11 cellular contexts compared by ENCODE assay signal in the genomic region with DNA sequence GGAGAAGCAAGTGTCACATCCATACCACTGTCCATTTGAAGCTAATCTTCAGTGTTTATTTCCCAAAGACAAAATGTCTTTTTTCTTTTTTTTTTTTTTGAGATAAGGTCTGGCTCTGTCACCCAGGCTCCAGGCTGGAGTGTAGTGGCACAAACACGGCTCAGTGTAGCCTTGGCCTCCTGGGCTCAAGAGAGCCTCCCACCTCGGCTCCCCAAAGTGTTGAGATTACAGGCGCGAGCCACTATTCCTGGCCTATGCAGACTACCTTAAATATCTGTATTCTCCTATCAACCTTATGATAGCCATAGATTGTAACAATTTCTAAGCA. TPM values are rescaled to one million over a fixed set of nuclear protein-coding genes. Genes with fewer than 3 reads are reported as not detected.
DNase-seq lines count a peak whose midpoint lies in the region; ATAC-seq and TF ChIP-seq lines count a peak whose summit lies in the region.
"Had no signal": no experiment of that assay in that cellular context is flagged by ENCODE, and none has a peak within 500 bp of the region (broad histone marks: within the 10 kb centered on the region; RNA-seq: fewer than 3 reads in every experiment).

No MANE protein-coding gene starts in this region.

- peak; percentile 24 for ATAC-seq in CD4-positive, alpha-beta T cell (ENCODE audit: poor library complexity)
- ATAC-seq in GM21390 (IDR thresholded peaks at IDR 0.05; ENCODE audit: unreplicated experiment): peak; percentile 10
- peak; percentile 10 for ATAC-seq in HG03103 (IDR thresholded peaks at IDR 0.05; ENCODE audit: low read depth, unreplicated experiment)

- H3K27ac Mint-ChIP-seq in CD4-positive, alpha-beta T cell: no peak overlapping the region
- H3K27ac Mint-ChIP-seq in endothelial cell (ENCODE audit: unreplicated experiment): no peak overlapping the region
- no peak overlapping the region for H3K27ac Mint-ChIP-seq in activated CD4-positive, alpha-beta T cell treated with anti-CD3 and anti-CD28 coated beads, Interleukin-2, amount 10 ng/mL, durations not matched to agents 7 days and 5 days
- H3K27ac Mint-ChIP-seq: endodermal cell; stimulated activated effector memory CD8-positive, alpha-beta T cell treated with anti-CD3 and anti-CD28 coated beads, Interleukin-12 subunit alpha, Interleukin-12 subunit beta, amount 100 ng/mL, for 72 hours had no signal

- TF ChIP-seq CTCF in CD4-positive, alpha-beta T cell (IDR thresholded peaks at IDR 0.05): no peak
- peak; percentile 6 for TF ChIP-seq CTCF in endothelial cell (IDR thresholded peaks at IDR 0.05; ENCODE audit: unreplicated experiment)

- intact Hi-C loops in CD4-positive, alpha-beta T cell (cut with DNase I, micrococcal nuclease): loop anchor here in 1 of 2 experiments (1.0 to 10.0 kb wide), 2 partner anchors 94 to 1035 kb away; no protein-coding TSS in a partner anchor

- H3K27me3 Mint-ChIP-seq in CD4-positive, alpha-beta T cell: peaks cover 21% of the 10 kb centered on the region
- no peaks in the 10 kb centered on the region for H3K27me3 Mint-ChIP-seq in endothelial cell (ENCODE audit: unreplicated experiment)
- peaks cover 33% of the 10 kb centered on the region for H3K27me3 Mint-ChIP-seq in activated CD4-positive, alpha-beta T cell treated with anti-CD3 and anti-CD28 coated beads, Interleukin-2, amount 10 ng/mL, durations not matched to agents 7 days and 5 days

- peaks cover 30% of the 10 kb centered on the region for H3K4me1 Mint-ChIP-seq in CD4-positive, alpha-beta T cell (ENCODE audit: low read depth)
- H3K4me1 Mint-ChIP-seq in endothelial cell (ENCODE audit: unreplicated experiment): peaks cover 10% of the 10 kb centered on the region
- peaks cover 29% of the 10 kb centered on the region for H3K4me1 Mint-ChIP-seq in activated CD4-positive, alpha-beta T cell treated with anti-CD3 and anti-CD28 coated beads, Interleukin-2, amount 10 ng/mL, durations not matched to agents 7 days and 5 days
- H3K4me1 Mint-ChIP-seq: endodermal cell had no signal

- H3K9me3 ChIP-seq in CD4-positive, alpha-beta T cell (ENCODE audit: control insufficient read depth, low read length): no peaks in the 10 kb centered on the region
- H3K9me3 ChIP-seq: SJSA1 had no signal

- CTCF ChIA-PET in CD4-positive, alpha-beta T cell (lab: Charles Lee): interaction anchor here (1.0 to 1.9 kb wide), 4 partner anchors 28 to 148 kb away, joined by 3 to 6 read pairs (median 4); a partner anchor contains a TSS
- CTCF ChIA-PET in activated CD4-positive, alpha-beta T cell treated with anti-CD3 and anti-CD28 coated beads, Interleukin-2, amount 10 ng/mL, durations not matched to agents 7 days and 5 days (lab: Charles Lee): interaction anchor here (0.6 to 3.7 kb wide), 7 partner anchors 11 to 1335 kb away, joined by 3 to 11 read pairs (median 4); no protein-coding TSS in a partner anchor

- no peaks in the 10 kb centered on the region for H3K36me3 Mint-ChIP-seq in CD4-positive, alpha-beta T cell (ENCODE audit: low read depth)
- H3K36me3 Mint-ChIP-seq in endothelial cell (ENCODE audit: low read depth, unreplicated experiment): no peaks in the 10 kb centered on the region
- H3K36me3 Mint-ChIP-seq in activated CD4-positive, alpha-beta T cell treated with anti-CD3 and anti-CD28 coated beads, Interleukin-2, amount 10 ng/mL, durations not matched to agents 7 days and 5 days (ENCODE audit: low read depth): no peaks in the 10 kb centered on the region
- H3K36me3 Mint-ChIP-seq: stimulated activated effector memory CD8-positive, alpha-beta T cell treated with anti-CD3 and anti-CD28 coated beads, Interleukin-12 subunit alpha, Interleukin-12 subunit beta, amount 100 ng/mL, for 72 hours had no signal

- no peaks in the 10 kb centered on the region for H3K9me3 Mint-ChIP-seq in CD4-positive, alpha-beta T cell
- H3K9me3 Mint-ChIP-seq in endothelial cell (ENCODE audit: unreplicated experiment): no peaks in the 10 kb centered on the region
- peaks cover 2% of the 10 kb centered on the region for H3K9me3 Mint-ChIP-seq in activated CD4-positive, alpha-beta T cell treated with anti-CD3 and anti-CD28 coated beads, Interleukin-2, amount 10 ng/mL, durations not matched to agents 7 days and 5 days
- H3K9me3 Mint-ChIP-seq: endodermal cell; stimulated activated effector memory CD8-positive, alpha-beta T cell treated with anti-CD3 and anti-CD28 coated beads, Interleukin-12 subunit alpha, Interleukin-12 subunit beta, amount 100 ng/mL, for 72 hours had no signal

- H3K27me3 ChIP-seq in CD4-positive, alpha-beta T cell (ENCODE audit: control insufficient read depth, insufficient read depth, low read length): peaks cover 7% of the 10 kb centered on the region

- no peak overlapping the region for H3K4me3 Mint-ChIP-seq in CD4-positive, alpha-beta T cell
- no peak overlapping the region for H3K4me3 Mint-ChIP-seq in endothelial cell (ENCODE audit: unreplicated experiment)
- no peak overlapping the region for H3K4me3 Mint-ChIP-seq in activated CD4-positive, alpha-beta T cell treated with anti-CD3 and anti-CD28 coated beads, Interleukin-2, amount 10 ng/mL, durations not matched to agents 7 days and 5 days
- H3K4me3 Mint-ChIP-seq: endodermal cell; stimulated activated effector memory CD8-positive, alpha-beta T cell treated with anti-CD3 and anti-CD28 coated beads, Interleukin-12 subunit alpha, Interleukin-12 subunit beta, amount 100 ng/mL, for 72 hours had no signal

- DNase-seq in CD4-positive, alpha-beta T cell: no peak
- DNase-seq in endothelial cell (ENCODE audit: low spot score) (no peak), NCI-H526 treated with DMSO at 0.1 percent for 48 hours (lab: John Stamatoyannopoulos, UW) (no peak)
- no peak for DNase-seq in activated CD4-positive, alpha-beta T cell treated with anti-CD3 and anti-CD28 coated beads, Interleukin-2, amount 10 ng/mL, durations not matched to agents 7 days and 5 days
- no peak for DNase-seq in stimulated activated CD4-positive, alpha-beta T cell treated with anti-CD3 and anti-CD28 coated beads, Interleukin-12 subunit alpha, Interleukin-12 subunit beta, amount 100 ng/mL, for 4 hours
- no peak for DNase-seq in activated naive CD4-positive, alpha-beta T cell treated with Interleukin-2 at 50 U/mL for 16 hours

- no peak overlapping the region for H3K27ac ChIP-seq in CD4-positive, alpha-beta T cell (ENCODE audit: low read depth, low read length)
- H3K27ac ChIP-seq: SJSA1 had no signal

- POLR2A ChIA-PET in CD4-positive, alpha-beta T cell (lab: Charles Lee): no interaction called here
- POLR2A ChIA-PET in activated CD4-positive, alpha-beta T cell treated with anti-CD3 and anti-CD28 coated beads, Interleukin-2, amount 10 ng/mL, durations not matched to agents 7 days and 5 days (lab: Charles Lee): interaction anchor here (0.6 kb wide), 1 partner anchor 688 kb away, joined by 4 read pairs; no protein-coding TSS in a partner anchor

RNA-seq across cellular contexts. Expression of a gene that starts 27.7 kb away (rescaled TPM):
- 10 to 100 TPM; 17.2 to 23.8 TPM for total RNA-seq in CD4-positive, alpha-beta T cell
- 16.0 TPM for total RNA-seq in endothelial cell (ENCODE audit: unreplicated experiment)
- total RNA-seq in activated CD4-positive, alpha-beta T cell treated with anti-CD3 and anti-CD28 coated beads, Interleukin-2, amount 10 ng/mL, durations not matched to agents 7 days and 5 days: 10 to 100 TPM; 17.9 to 19.7 TPM

RNA-seq across cellular contexts. Expression of a gene that starts 50.0 kb away (rescaled TPM):
- total RNA-seq in CD4-positive, alpha-beta T cell: not detected
- total RNA-seq in endothelial cell (ENCODE audit: unreplicated experiment): 0.26 TPM
- under 1 TPM; 0.02 TPM for total RNA-seq in activated CD4-positive, alpha-beta T cell treated with anti-CD3 and anti-CD28 coated beads, Interleukin-2, amount 10 ng/mL, durations not matched to agents 7 days and 5 days
- total RNA-seq: SJSA1 had no signal

RNA-seq across cellular contexts. Expression of a gene that starts 55.8 kb away (rescaled TPM):
- total RNA-seq in CD4-positive, alpha-beta T cell: 10 to 100 TPM; 24.4 to 26.7 TPM
- total RNA-seq in endothelial cell (ENCODE audit: unreplicated experiment): 19.5 TPM
- total RNA-seq in activated CD4-positive, alpha-beta T cell treated with anti-CD3 and anti-CD28 coated beads, Interleukin-2, amount 10 ng/mL, durations not matched to agents 7 days and 5 days: 100 to 1,000 TPM; 179 to 196 TPM
